In the genomic region with DNA sequence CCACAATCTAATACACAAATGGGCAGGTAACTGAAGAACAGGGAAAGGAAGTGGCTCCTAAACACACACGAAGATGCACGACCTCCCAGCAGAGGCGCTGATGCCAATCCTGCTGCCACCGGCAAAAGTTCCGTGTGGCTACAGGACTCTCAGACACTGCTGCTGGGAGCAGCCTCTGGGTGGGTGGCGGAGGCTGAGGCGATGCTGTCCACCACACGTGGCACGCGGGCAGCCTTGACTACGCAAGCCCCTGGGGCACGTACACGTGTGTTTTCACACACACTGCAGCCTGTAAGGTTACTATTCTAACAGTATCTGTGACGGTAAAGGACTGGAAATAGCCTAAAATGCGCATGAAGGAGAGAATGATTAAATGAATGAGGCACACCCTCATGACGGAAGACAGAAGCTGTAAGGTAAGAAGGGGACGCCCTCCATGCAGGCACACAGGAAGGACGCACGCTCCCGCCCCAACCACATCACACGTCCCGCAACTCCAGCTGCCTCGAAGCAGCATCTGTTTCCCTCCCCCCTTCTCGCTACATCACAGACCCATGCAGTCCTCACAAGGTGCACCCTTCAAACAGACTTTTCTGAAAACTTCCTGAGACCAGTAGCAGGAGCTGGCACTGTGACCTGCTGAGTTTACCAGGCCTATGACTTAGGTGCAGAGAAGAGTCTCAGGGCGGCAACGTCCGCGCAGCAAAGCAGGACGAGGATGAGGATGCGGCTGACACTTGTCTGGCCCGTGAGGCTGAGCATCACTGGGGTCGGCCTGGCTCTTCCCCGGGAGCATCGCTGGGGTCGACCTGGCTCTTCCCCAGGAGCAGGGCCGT, we compare ENCODE assay signal across 10 cellular contexts. TPM values are rescaled to one million over a fixed set of nuclear protein-coding genes. Genes with fewer than 3 reads are reported as not detected.
DNase-seq lines count a peak whose midpoint lies in the region; ATAC-seq and TF ChIP-seq lines count a peak whose summit lies in the region.
"Had no signal": no experiment of that assay in that cellular context is flagged by ENCODE, and none has a peak within 500 bp of the region (broad histone marks: within the 10 kb centered on the region; RNA-seq: fewer than 3 reads in every experiment).

No MANE protein-coding gene starts in this region.

- H3K9me3 ChIP-seq in upper lobe of right lung (no peaks in the 10 kb centered on the region), stomach (no peaks in the 10 kb centered on the region)
- H3K9me3 ChIP-seq: gastrocnemius medialis, right lobe of liver had no signal

- H3K36me3 ChIP-seq in upper lobe of right lung = no peaks in the 10 kb centered on the region
- H3K36me3 ChIP-seq in stomach = peaks cover 0 to 51% (median 44%) of the 10 kb centered on the region in 4 donors
- H3K36me3 ChIP-seq: right lobe of liver had no signal

- H3K27ac Mint-ChIP-seq in activated CD4-positive, alpha-beta T cell treated with anti-CD3 and anti-CD28 coated beads for 36 hours = peak overlapping the region; percentile 98

- WGBS in stomach, 5 donors = 78 to 87% (median 83%) methylated on average over 30 to 36 of the region's 36 CpGs

- peak; percentile 92 for ATAC-seq in activated CD4-positive, alpha-beta T cell treated with anti-CD3 and anti-CD28 coated beads for 36 hours
- ATAC-seq in upper lobe of right lung = peak; percentile 28
- no peak for ATAC-seq in GM19395 (IDR thresholded peaks at IDR 0.05; ENCODE audit: unreplicated experiment)
- ATAC-seq: gastrocnemius medialis had no signal

- no peak for TF ChIP-seq CTCF in upper lobe of right lung (IDR thresholded peaks at IDR 0.05)
- no peak for TF ChIP-seq CTCF in stomach (IDR thresholded peaks at IDR 0.05)

- peak overlapping the region; percentile 72 for H3K4me3 Mint-ChIP-seq in activated CD4-positive, alpha-beta T cell treated with anti-CD3 and anti-CD28 coated beads for 36 hours

- no peaks in the 10 kb centered on the region for H3K4me1 ChIP-seq in upper lobe of right lung
- H3K4me1 ChIP-seq in stomach = no peaks in the 10 kb centered on the region
- H3K4me1 ChIP-seq: gastrocnemius medialis had no signal

- CTCF ChIA-PET in activated CD4-positive, alpha-beta T cell treated with anti-CD3 and anti-CD28 coated beads for 36 hours (lab: Charles Lee) = interaction anchor here (0.6 to 1.4 kb wide), 9 partner anchors 9 to 388 kb away, joined by 3 to 7 read pairs (median 3); a partner anchor contains a TSS

- no peaks in the 10 kb centered on the region for H3K27me3 Mint-ChIP-seq in activated CD4-positive, alpha-beta T cell treated with anti-CD3 and anti-CD28 coated beads for 36 hours

- intact Hi-C loops in activated CD4-positive, alpha-beta T cell treated with anti-CD3 and anti-CD28 coated beads for 36 hours (cut with DNase I, micrococcal nuclease) = loop anchor here (1.0 to 10.0 kb wide), 2 partner anchors 28 to 168 kb away; a partner anchor contains a TSS
- intact Hi-C loops in upper lobe of right lung (cut with DNase I) = no loop called here
- intact Hi-C loops in stomach (cut with DNase I; ENCODE audit: low total_unique reads) = no loop called here

- no peak for TF ChIP-seq EP300 in stomach (IDR thresholded peaks at IDR 0.05)

- H3K36me3 Mint-ChIP-seq in activated CD4-positive, alpha-beta T cell treated with anti-CD3 and anti-CD28 coated beads for 36 hours (ENCODE audit: low read depth) = peaks cover 20% of the 10 kb centered on the region

- peaks cover 62% of the 10 kb centered on the region for H3K4me1 Mint-ChIP-seq in activated CD4-positive, alpha-beta T cell treated with anti-CD3 and anti-CD28 coated beads for 36 hours

- POLR2A ChIA-PET in activated CD4-positive, alpha-beta T cell treated with anti-CD3 and anti-CD28 coated beads for 36 hours (lab: Charles Lee) = no interaction called here

- H3K27me3 ChIP-seq in upper lobe of right lung = no peaks in the 10 kb centered on the region
- H3K27me3 ChIP-seq in stomach = no peaks in the 10 kb centered on the region
- H3K27me3 ChIP-seq: gastrocnemius medialis, right lobe of liver had no signal

- DNase-seq in activated CD4-positive, alpha-beta T cell treated with anti-CD3 and anti-CD28 coated beads for 36 hours = peak; percentile 85
- peak; percentile 90 for DNase-seq in activated effector memory CD4-positive, alpha-beta T cell treated with anti-CD3 and anti-CD28 coated beads, Interleukin-2, amount 50 U/mL, for 16 hours
- peak; percentile 31 to 56 for DNase-seq in stimulated activated CD4-positive, alpha-beta T cell treated with anti-CD3 and anti-CD28 coated beads, Interleukin-15, amount 100 ng/mL, for 1 hour (ENCODE audit: low read depth in 1 of 2, low spot score in 1 of 2)
- DNase-seq in upper lobe of right lung (no peak), stomach (no peak), C1 segment of cervical spinal cord (lab: John Stamatoyannopoulos, UW) (no peak)
- DNase-seq: EL, gastrocnemius medialis, right lobe of liver had no signal

- H3K27ac ChIP-seq in upper lobe of right lung = peak overlapping the region; percentile 24
- H3K27ac ChIP-seq in stomach = no peak overlapping the region
- H3K27ac ChIP-seq: gastrocnemius medialis, right lobe of liver had no signal

- H3K4me3 ChIP-seq in upper lobe of right lung (no peak overlapping the region), stomach (no peak overlapping the region)
- H3K4me3 ChIP-seq: gastrocnemius medialis, right lobe of liver had no signal

- no peaks in the 10 kb centered on the region for H3K9me3 Mint-ChIP-seq in activated CD4-positive, alpha-beta T cell treated with anti-CD3 and anti-CD28 coated beads for 36 hours (ENCODE audit: low read depth)

- TF ChIP-seq POLR2A in stomach (IDR thresholded peaks at IDR 0.05) = no peak

RNA-seq across cellular contexts. Expression of a gene that starts 28.7 kb away (rescaled TPM):
- total RNA-seq in activated CD4-positive, alpha-beta T cell treated with anti-CD3 and anti-CD28 coated beads for 36 hours = 100 to 1,000 TPM; 239 to 259 TPM
- total RNA-seq in upper lobe of right lung (432 TPM), stomach (100 to 1,000 TPM in 3 of 5 donors, 10 to 100 TPM in 2; 22.8 to 268 (median 175) TPM)
- 10 to 100 TPM; 36.0 to 97.8 (median 53.3) TPM for polyA plus RNA-seq in stomach

Comparison
In these comparisons a context has a peak if more than half of its experiments do, and no peak if none do; other contexts are left out.
1. DNase-seq: peak in activated CD4-positive, alpha-beta T cell treated with anti-CD3 and anti-CD28 coated beads for 36 hours (single experiment), activated effector memory CD4-positive, alpha-beta T cell treated with anti-CD3 and anti-CD28 coated beads, Interleukin-2, amount 50 U/mL, for 16 hours (single experiment) and stimulated activated CD4-positive, alpha-beta T cell treated with anti-CD3 and anti-CD28 coated beads, Interleukin-15, amount 100 ng/mL, for 1 hour (2 of 2); none in upper lobe of right lung (single experiment), stomach (single experiment) and C1 segment of cervical spinal cord (0 of 14).
2. intact Hi-C loops: an anchor here in activated CD4-positive, alpha-beta T cell treated with anti-CD3 and anti-CD28 coated beads for 36 hours (1.0 to 10.0 kb wide); none called in upper lobe of right lung and stomach.